In the genomic region with DNA sequence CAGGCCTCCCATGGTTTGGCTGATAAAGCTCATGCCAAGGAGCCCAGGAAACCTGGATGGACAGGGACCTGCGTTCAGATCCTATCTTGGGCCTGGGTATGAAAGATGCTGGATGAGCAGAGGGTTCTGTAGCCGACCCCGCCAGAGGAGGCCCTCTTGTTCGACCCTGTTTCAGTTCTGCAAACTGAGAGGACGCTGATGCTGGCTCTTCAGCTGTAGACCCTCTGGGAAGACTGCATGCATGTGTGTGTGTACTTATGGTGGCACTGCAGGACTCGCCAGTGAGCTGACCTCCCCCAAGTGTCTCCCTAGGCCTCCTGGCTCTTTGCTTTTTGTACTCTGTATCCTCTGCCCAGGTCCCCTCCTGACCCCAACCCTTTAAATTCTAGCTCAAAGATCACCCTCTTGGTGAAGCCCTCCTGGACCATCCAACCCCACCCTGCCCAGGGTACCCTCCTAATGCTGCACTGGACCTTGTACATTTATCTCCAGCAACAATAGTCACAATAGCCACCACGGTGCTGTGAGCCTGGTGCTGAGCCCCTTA, we compare ENCODE assay signal across 1 cellular context.
TF ChIP-seq lines count a peak whose summit lies in the region.

No MANE protein-coding gene starts in this region.

TF ChIP-seq in endothelial cell of umbilical vein, 7 proteins besides CTCF, POLR2A, EP300 and RAD21:
- TF ChIP-seq, protein P1, sequence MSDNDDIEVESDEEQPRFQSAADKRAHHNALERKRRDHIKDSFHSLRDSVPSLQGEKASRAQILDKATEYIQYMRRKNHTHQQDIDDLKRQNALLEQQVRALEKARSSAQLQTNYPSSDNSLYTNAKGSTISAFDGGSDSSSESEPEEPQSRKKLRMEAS (IDR thresholded peaks at IDR 0.05; ENCODE audit: insufficient read depth, insufficient read length), result no peak
- TF ChIP-seq JUN (IDR thresholded peaks at IDR 0.05; ENCODE audit: borderline replicate concordance, insufficient read depth, insufficient read length, low read depth), result no peak
- no peak for TF ChIP-seq FOS (IDR thresholded peaks at IDR 0.05; ENCODE audit: borderline replicate concordance, insufficient read depth, low read length)
- TF ChIP-seq MYC (IDR thresholded peaks at IDR 0.05; ENCODE audit: low read depth, low read length), result no peak
- TF ChIP-seq POLR2AphosphoS5 (IDR thresholded peaks at IDR 0.05; ENCODE audit: insufficient read depth, low read depth, low read length), result no peak
- no peak for TF ChIP-seq GATA2 (IDR thresholded peaks at IDR 0.05; ENCODE audit: insufficient read depth, insufficient read length, low read depth, low read length)
- no peak for TF ChIP-seq EZH2 (IDR thresholded peaks at IDR 0.05; ENCODE audit: borderline replicate concordance, low read depth, low read length, severe bottlenecking)
